Comparison of ENCODE assay signal across 8 cellular contexts in the genomic region with DNA sequence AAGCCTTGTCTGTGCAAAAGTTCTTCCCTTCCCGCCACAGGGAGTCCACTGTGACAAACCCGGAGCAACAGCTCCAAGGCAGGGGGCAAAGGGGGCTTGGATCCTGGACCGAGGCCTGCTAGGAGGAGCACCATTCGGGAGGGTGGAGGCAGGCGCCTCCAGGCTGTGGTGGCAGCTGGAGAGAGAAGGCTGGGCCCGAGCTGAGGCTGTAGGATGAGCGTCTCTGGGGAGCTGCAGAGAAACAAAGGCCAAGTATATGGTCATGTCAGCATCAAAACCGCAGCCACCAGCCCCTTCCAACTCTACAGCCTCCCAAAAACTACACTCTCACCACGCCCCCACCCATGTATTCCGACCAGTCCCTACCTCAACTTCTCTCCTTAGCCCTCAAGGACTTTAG. TPM values are rescaled to one million over a fixed set of nuclear protein-coding genes. Genes with fewer than 3 reads are reported as not detected.
DNase-seq lines count a peak whose midpoint lies in the region; ATAC-seq, FAIRE-seq and TF ChIP-seq lines count a peak whose summit lies in the region.

No MANE protein-coding gene starts in this region.

- H3K9me3 ChIP-seq in heart right ventricle (no peaks in the 10 kb centered on the region), aorta (ENCODE audit: control insufficient read depth, low read length) (no peaks in the 10 kb centered on the region)

- H3K36me3 ChIP-seq in heart right ventricle (peaks cover 0 to 44% (median 4%) of the 10 kb centered on the region in 9 donors), bronchial epithelial cell (ENCODE audit: control insufficient read depth, insufficient read depth, low read length) (peaks cover 10% of the 10 kb centered on the region), aorta (ENCODE audit: control insufficient read depth in 1 of 2, insufficient read depth in 2 of 2, low read length in 1 of 2) (no peaks in the 10 kb centered on the region)

- peak overlapping the region; percentile 99 for H3K4me3 Mint-ChIP-seq in mesothelial cell of epicardium

- H3K27me3 ChIP-seq in heart right ventricle = no peaks in the 10 kb centered on the region
- no peaks in the 10 kb centered on the region for H3K27me3 ChIP-seq in bronchial epithelial cell (ENCODE audit: control insufficient read depth, insufficient read depth, low read length)
- no peaks in the 10 kb centered on the region for H3K27me3 ChIP-seq in aorta (ENCODE audit: control insufficient read depth in 1 of 2, insufficient read depth in 2 of 2, low read length in 1 of 2)

- H3K36me3 Mint-ChIP-seq in mesothelial cell of epicardium = peaks cover 5% of the 10 kb centered on the region

- no peak for TF ChIP-seq CTCF in heart right ventricle (IDR thresholded peaks at IDR 0.05)
- no peak for TF ChIP-seq CTCF in bronchial epithelial cell (IDR thresholded peaks at IDR 0.05; ENCODE audit: insufficient read depth, low read length, severe bottlenecking)
- no peak for TF ChIP-seq CTCF in mesothelial cell of epicardium (IDR thresholded peaks at IDR 0.05; ENCODE audit: unreplicated experiment)

- ATAC-seq in heart right ventricle (no peak), left cardiac atrium (no peak), aorta (ENCODE audit: low FRiP score) (no peak), GM21360 (IDR thresholded peaks at IDR 0.05; ENCODE audit: unreplicated experiment) (no peak)

- H3K4me1 ChIP-seq in heart right ventricle (peaks cover 26 to 75% (median 59%) of the 10 kb centered on the region in 9 donors), aorta (ENCODE audit: control insufficient read depth in 1 of 2, insufficient read depth in 2 of 2, low read length in 2 of 2) (peaks cover 7 to 8% of the 10 kb centered on the region in 2 donors)

- FAIRE-seq in bronchial epithelial cell (lab: Jason Lieb, UNC) = no peak

- peak overlapping the region; percentile 32 to 83 (median 62) for H3K4me3 ChIP-seq in heart right ventricle
- peak overlapping the region; percentile 80 for H3K4me3 ChIP-seq in bronchial epithelial cell (ENCODE audit: low read depth, low read length)
- peak overlapping the region; percentile 71 to 93 for H3K4me3 ChIP-seq in aorta (ENCODE audit: low read length in 2 of 2)

- WGBS in heart right ventricle, 2 donors = 30 to 31% methylated on average over 10 of the region's 10 CpGs
- WGBS in aorta, 2 donors = 25 to 35% methylated on average over 10 of the region's 10 CpGs

- peak overlapping the region; percentile 99 for H3K27ac Mint-ChIP-seq in mesothelial cell of epicardium

- peaks cover 34% of the 10 kb centered on the region for H3K4me1 Mint-ChIP-seq in mesothelial cell of epicardium

- no peaks in the 10 kb centered on the region for H3K9me3 Mint-ChIP-seq in mesothelial cell of epicardium

- DNase-seq in heart right ventricle (no peak), left cardiac atrium (no peak), bronchial epithelial cell (ENCODE audit: low read depth) (no peak), mesothelial cell of epicardium (ENCODE audit: low spot score in 2 of 2, unreplicated experiment in 2 of 2) (no peak), aorta (no peak), NCI-H526 treated with DMSO at 0.1 percent for 48 hours (lab: John Stamatoyannopoulos, UW) (no peak), DMS153 treated with DMSO at 0.1 percent for 48 hours (lab: John Stamatoyannopoulos, UW; ENCODE audit: unreplicated experiment) (no peak)

- H3K27ac ChIP-seq in heart right ventricle = peak overlapping the region; percentile 90 to 98 (median 93)
- peak overlapping the region in 1 of 2 donors; percentile 4 for H3K27ac ChIP-seq in aorta (ENCODE audit: low read depth in 1 of 2, low read length in 2 of 2)

- no peaks in the 10 kb centered on the region for H3K27me3 Mint-ChIP-seq in mesothelial cell of epicardium (ENCODE audit: low read depth)

- intact Hi-C loops in heart right ventricle (cut with DNase I) (no loop called here), left cardiac atrium (cut with DNase I) (no loop called here), aorta (cut with DNase I) (no loop called here)

RNA-seq across cellular contexts. Expression of a gene that starts 0.6 kb away (rescaled TPM):
- total RNA-seq in heart right ventricle = 10 to 100 TPM; 14.9 to 26.2 (median 18.0) TPM
- polyA plus RNA-seq in heart right ventricle = 10 to 100 TPM; 19.2 to 30.5 TPM
- total RNA-seq in left cardiac atrium = 10 to 100 TPM; 15.1 to 18.5 TPM
- total RNA-seq in bronchial epithelial cell = 17.1 and 20.9 TPM in 2 replicates
- 24.9 to 26.9 TPM (median 26.2 TPM) in 3 replicates for total RNA-seq in mesothelial cell of epicardium
- 10 to 100 TPM; 21.4 to 25.1 TPM for total RNA-seq in aorta
- 10 to 100 TPM; 11.8 to 16.6 TPM for polyA plus RNA-seq in aorta

RNA-seq across cellular contexts. Expression of a gene that starts 12.9 kb away (rescaled TPM):
- total RNA-seq in heart right ventricle = 10 to 100 TPM; 31.9 to 44.4 (median 37.3) TPM
- 10 to 100 TPM; 16.1 to 36.1 TPM for polyA plus RNA-seq in heart right ventricle
- 10 to 100 TPM; 41.6 to 42.2 TPM for total RNA-seq in left cardiac atrium
- 15.3 and 18.8 TPM in 2 replicates for total RNA-seq in bronchial epithelial cell
- 36.1 to 40.9 TPM (median 38.2 TPM) in 3 replicates for total RNA-seq in mesothelial cell of epicardium
- total RNA-seq in aorta = 10 to 100 TPM; 18.7 to 30.5 TPM
- polyA plus RNA-seq in aorta = 10 to 100 TPM in 1 of 2 donors, 1 to 10 TPM in 1; 5.1 to 11.0 TPM

RNA-seq across cellular contexts. Expression of a gene that starts 33.7 kb away (rescaled TPM):
- total RNA-seq in heart right ventricle (10 to 100 TPM in 9 of 10 donors, 1 to 10 TPM in 1; 7.1 to 26.5 (median 11.8) TPM), left cardiac atrium (10 to 100 TPM; 16.3 to 22.3 TPM), bronchial epithelial cell (19.7 and 22.7 TPM in 2 replicates), mesothelial cell of epicardium (78.9 to 84.2 TPM (median 80.1 TPM) in 3 replicates), aorta (10 to 100 TPM; 20.7 to 41.3 TPM)
- polyA plus RNA-seq in heart right ventricle (100 to 1,000 TPM in 1 of 2 donors, 10 to 100 TPM in 1; 23.0 to 102 TPM), aorta (100 to 1,000 TPM in 1 of 2 donors, 10 to 100 TPM in 1; 10.3 to 176 TPM)
